11 cellular contexts compared by ENCODE assay signal in the genomic region with DNA sequence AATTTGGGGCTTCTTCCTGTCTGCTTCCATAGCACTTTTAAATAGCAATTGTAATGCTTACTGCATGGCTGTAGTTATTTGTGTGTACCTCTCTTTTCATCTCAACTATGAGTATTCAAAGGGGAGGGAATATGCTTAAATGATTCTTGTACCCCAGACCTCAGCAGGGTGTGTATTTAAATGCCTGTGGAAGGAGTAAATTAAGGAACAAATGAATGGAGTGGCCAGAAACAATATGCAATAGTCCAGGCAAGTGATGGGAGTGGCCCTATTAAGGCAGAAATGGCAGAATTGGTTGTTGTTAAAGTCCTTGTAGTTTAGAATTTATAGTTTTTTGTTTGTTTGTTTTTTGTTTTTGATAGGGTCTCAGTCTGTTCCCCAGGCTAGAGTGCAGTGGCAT. TPM values are rescaled to one million over a fixed set of nuclear protein-coding genes. Genes with fewer than 3 reads are reported as not detected.
A peak's percentile ranks its signal among the peaks of the same experiment; 100 is the strongest.
DNase-seq lines count a peak whose midpoint lies in the region; ATAC-seq, FAIRE-seq and TF ChIP-seq lines count a peak whose summit lies in the region.
"Had no signal": no experiment of that assay in that cellular context is flagged by ENCODE, and none has a peak within 500 bp of the region (broad histone marks: within the 10 kb centered on the region; RNA-seq: fewer than 3 reads in every experiment).

No MANE protein-coding gene starts in this region.

- no peak for DNase-seq in activated naive CD4-positive, alpha-beta T cell treated with anti-CD3 and anti-CD28 coated beads, Interleukin-2, amount 10 ng/mL, durations not matched to agents 7 days and 5 days
- DNase-seq in activated naive CD4-positive, alpha-beta T cell treated with anti-CD3 and anti-CD28 coated beads, Interleukin-2, amount 50 U/mL, for 16 hours: no peak
- DNase-seq in SJCRH30 (no peak), endothelial cell of umbilical vein (ENCODE audit: low read depth, low spot score) (no peak), NCI-H69 (lab: John Stamatoyannopoulos, UW) (no peak)
- DNase-seq in stimulated activated naive CD8-positive, alpha-beta T cell treated with anti-CD3 and anti-CD28 coated beads, Interleukin-15, amount 100 ng/mL, for 72 hours: no peak
- DNase-seq in stimulated activated CD4-positive, alpha-beta T cell treated with anti-CD3 and anti-CD28 coated beads, Interleukin-4, amount 100 ng/mL, for 4 hours: no peak
- DNase-seq: hippocampal formation, sigmoid colon had no signal

- TF ChIP-seq POLR2A in endothelial cell of umbilical vein (IDR thresholded peaks at IDR 0.05; ENCODE audit: low read depth, low read length): no peak

- H3K4me1 ChIP-seq in SJCRH30 (peaks cover 6% of the 10 kb centered on the region; the same call in 1 of the 2 replicates), endothelial cell of umbilical vein (ENCODE audit: control insufficient read depth, extremely low read depth, insufficient read depth, low read length) (peaks cover 13% of the 10 kb centered on the region)

- H3K9me3 ChIP-seq in SJCRH30 (replicated peaks) (no peaks in the 10 kb centered on the region), endothelial cell of umbilical vein (replicated peaks; ENCODE audit: control insufficient read depth, insufficient read depth, low read length) (no peaks in the 10 kb centered on the region)
- H3K9me3 ChIP-seq: sigmoid colon had no signal

- FAIRE-seq in endothelial cell of umbilical vein (lab: Jason Lieb, UNC): no peak
- FAIRE-seq: bronchial epithelial cell had no signal

- H4K20me1 ChIP-seq in endothelial cell of umbilical vein (replicated peaks; ENCODE audit: control insufficient read depth, extremely low read depth, insufficient read depth, low read length): no peaks in the 10 kb centered on the region

- no peaks in the 10 kb centered on the region for H3K79me2 ChIP-seq in endothelial cell of umbilical vein (ENCODE audit: control insufficient read depth, insufficient read depth, low read length)

- H3K27ac Mint-ChIP-seq in activated naive CD4-positive, alpha-beta T cell treated with anti-CD3 and anti-CD28 coated beads, Interleukin-2, amount 10 ng/mL, durations not matched to agents 7 days and 5 days: no peak overlapping the region
- H3K27ac Mint-ChIP-seq in stimulated activated naive CD8-positive, alpha-beta T cell treated with anti-CD3 and anti-CD28 coated beads, Interleukin-15, amount 100 ng/mL, for 72 hours: no peak overlapping the region

- no peaks in the 10 kb centered on the region for H3K9me3 Mint-ChIP-seq in activated naive CD4-positive, alpha-beta T cell treated with anti-CD3 and anti-CD28 coated beads, Interleukin-2, amount 10 ng/mL, durations not matched to agents 7 days and 5 days
- no peaks in the 10 kb centered on the region for H3K9me3 Mint-ChIP-seq in stimulated activated naive CD8-positive, alpha-beta T cell treated with anti-CD3 and anti-CD28 coated beads, Interleukin-15, amount 100 ng/mL, for 72 hours

- no peaks in the 10 kb centered on the region for H3K9me1 ChIP-seq in endothelial cell of umbilical vein (replicated peaks; ENCODE audit: control insufficient read depth, extremely low read depth, insufficient read depth, low read length)

- no peak for ATAC-seq in stimulated activated naive CD8-positive, alpha-beta T cell treated with anti-CD3 and anti-CD28 coated beads, Interleukin-15, amount 100 ng/mL, for 72 hours
- no peak for ATAC-seq in GM18502 (IDR thresholded peaks at IDR 0.05; ENCODE audit: poor library complexity, unreplicated experiment)

- no TSS peak for BruUV-seq in endothelial cell of umbilical vein (replicated peaks; lab: Mats Ljungman, UMichigan)

- peak overlapping the region; percentile 94 for H3K4me3 Mint-ChIP-seq in activated naive CD4-positive, alpha-beta T cell treated with anti-CD3 and anti-CD28 coated beads, Interleukin-2, amount 10 ng/mL, durations not matched to agents 7 days and 5 days
- H3K4me3 Mint-ChIP-seq in stimulated activated naive CD8-positive, alpha-beta T cell treated with anti-CD3 and anti-CD28 coated beads, Interleukin-15, amount 100 ng/mL, for 72 hours: peak overlapping the region; percentile 97 to 98

- peaks cover 43% of the 10 kb centered on the region for H3K4me1 Mint-ChIP-seq in activated naive CD4-positive, alpha-beta T cell treated with anti-CD3 and anti-CD28 coated beads, Interleukin-2, amount 10 ng/mL, durations not matched to agents 7 days and 5 days
- peaks cover 28% of the 10 kb centered on the region for H3K4me1 Mint-ChIP-seq in stimulated activated naive CD8-positive, alpha-beta T cell treated with anti-CD3 and anti-CD28 coated beads, Interleukin-15, amount 100 ng/mL, for 72 hours

- no peak overlapping the region for H3K27ac ChIP-seq in SJCRH30
- no peak overlapping the region for H3K27ac ChIP-seq in endothelial cell of umbilical vein (ENCODE audit: insufficient read depth, low read depth, low read length)
- H3K27ac ChIP-seq: sigmoid colon had no signal

- H3K36me3 ChIP-seq in SJCRH30 (no peaks in the 10 kb centered on the region), endothelial cell of umbilical vein (ENCODE audit: control insufficient read depth in 2 of 2, extremely low read depth in 1 of 2, insufficient read depth in 2 of 2, low read length in 2 of 2) (no peaks in the 10 kb centered on the region)

- peak overlapping the region; percentile 94 for H3K4me2 ChIP-seq in endothelial cell of umbilical vein (ENCODE audit: insufficient read depth, low read length)

- dilution Hi-C loops in endothelial cell of umbilical vein (cut with MboI; ENCODE audit: extremely low pct_ligation_motif_present, low sequenced_read_pairs): no loop called here

- H3K4me3 ChIP-seq in SJCRH30 (peak overlapping the region; percentile 90; the same call in 1 of the 2 replicates), endothelial cell of umbilical vein (replicated peaks in 1 of 3; ENCODE audit: insufficient read depth in 1 of 3, low read depth in 1 of 3, low read length in 3 of 3) (no peak overlapping the region)

- H3K27me3 ChIP-seq in SJCRH30: no peaks in the 10 kb centered on the region
- no peaks in the 10 kb centered on the region for H3K27me3 ChIP-seq in endothelial cell of umbilical vein (ENCODE audit: control insufficient read depth in 2 of 2, insufficient read depth in 2 of 2, low read length in 2 of 2)
- H3K27me3 ChIP-seq: sigmoid colon had no signal

- CTCF ChIA-PET in activated naive CD4-positive, alpha-beta T cell treated with anti-CD3 and anti-CD28 coated beads, Interleukin-2, amount 10 ng/mL, durations not matched to agents 7 days and 5 days (lab: Charles Lee): no interaction called here
- CTCF ChIA-PET in endothelial cell of umbilical vein (lab: Charles Lee): interaction anchor here (0.7 to 1.3 kb wide), 2 partner anchors 16 to 1004 kb away, joined by 3 read pairs; no protein-coding TSS in a partner anchor

- H3K27me3 Mint-ChIP-seq in activated naive CD4-positive, alpha-beta T cell treated with anti-CD3 and anti-CD28 coated beads, Interleukin-2, amount 10 ng/mL, durations not matched to agents 7 days and 5 days: no peaks in the 10 kb centered on the region
- no peaks in the 10 kb centered on the region for H3K27me3 Mint-ChIP-seq in stimulated activated naive CD8-positive, alpha-beta T cell treated with anti-CD3 and anti-CD28 coated beads, Interleukin-15, amount 100 ng/mL, for 72 hours

- no peak overlapping the region for H3K9ac ChIP-seq in endothelial cell of umbilical vein (replicated peaks; ENCODE audit: extremely low read depth, insufficient read depth, low read length)

- intact Hi-C loops in endothelial cell of umbilical vein (cut with micrococcal nuclease): no loop called here

- H3K36me3 Mint-ChIP-seq in activated naive CD4-positive, alpha-beta T cell treated with anti-CD3 and anti-CD28 coated beads, Interleukin-2, amount 10 ng/mL, durations not matched to agents 7 days and 5 days: peaks cover 2% of the 10 kb centered on the region

- POLR2A ChIA-PET in endothelial cell of umbilical vein (lab: Charles Lee): no interaction called here

- TF ChIP-seq CTCF in endothelial cell of umbilical vein (IDR thresholded peaks at IDR 0.05; ENCODE audit: extremely low read depth in 1 of 2, insufficient read depth in 1 of 2, low read depth in 1 of 2, low read length in 2 of 2): no peak

- no peak overlapping the region for H2AFZ ChIP-seq in endothelial cell of umbilical vein (ENCODE audit: low read depth, low read length)

TF ChIP-seq in endothelial cell of umbilical vein, 7 proteins besides CTCF, POLR2A, EP300 and RAD21 (continues in another document):
- no peak for TF ChIP-seq GATA2 (IDR thresholded peaks at IDR 0.05; ENCODE audit: insufficient read depth, insufficient read length, low read depth, low read length)
- no peak for TF ChIP-seq EZH2 (IDR thresholded peaks at IDR 0.05; ENCODE audit: borderline replicate concordance, low read depth, low read length, severe bottlenecking)
- TF ChIP-seq JUN (IDR thresholded peaks at IDR 0.05; ENCODE audit: borderline replicate concordance, insufficient read depth, insufficient read length, low read depth): no peak
- no peak for TF ChIP-seq POLR2AphosphoS5 (IDR thresholded peaks at IDR 0.05; ENCODE audit: insufficient read depth, low read depth, low read length)
- no peak for TF ChIP-seq FOS (IDR thresholded peaks at IDR 0.05; ENCODE audit: borderline replicate concordance, insufficient read depth, low read length)

RNA-seq across cellular contexts. Expression of gene RAD51B, which starts 1.5 kb away (rescaled TPM):
- 12.0 and 13.3 TPM in 2 replicates for total RNA-seq in SJCRH30 (2014; rRNA removed; shearing (Covaris generic))
- 11.3 and 19.0 TPM in 2 replicates for total RNA-seq in endothelial cell of umbilical vein
- polyA plus RNA-seq in endothelial cell of umbilical vein: 3.9 and 4.0 TPM in 2 replicates
- 5.8 and 6.1 TPM in 2 replicates for polyA plus RNA-seq in endothelial cell of umbilical vein (2011; cell fraction: cytosol; rRNA removed)
- polyA plus RNA-seq in endothelial cell of umbilical vein (2011; cell fraction: nucleus; rRNA removed): 8.8 and 8.9 TPM in 2 replicates
- polyA plus RNA-seq in endothelial cell of umbilical vein (2012): 4.5 and 5.3 TPM in 2 replicates
- polyA minus RNA-seq in endothelial cell of umbilical vein: 21.0 and 46.0 TPM in 2 replicates
- 3.2 TPM for polyA minus RNA-seq in endothelial cell of umbilical vein (2011; cell fraction: cytosol; rRNA and poly(A)+ RNA removed)
- 44.8 and 71.8 TPM in 2 replicates for polyA minus RNA-seq in endothelial cell of umbilical vein (2011; cell fraction: nucleus; rRNA and poly(A)+ RNA removed)

RNA-seq across cellular contexts. Expression of gene ZFYVE26, which starts 4.7 kb away (rescaled TPM):
- total RNA-seq in SJCRH30 (2014; rRNA removed; shearing (Covaris generic)): 12.3 and 16.7 TPM in 2 replicates
- 26.3 and 27.7 TPM in 2 replicates for total RNA-seq in endothelial cell of umbilical vein
- 13.8 and 15.3 TPM in 2 replicates for polyA plus RNA-seq in endothelial cell of umbilical vein
- 11.2 and 12.1 TPM in 2 replicates for polyA plus RNA-seq in endothelial cell of umbilical vein (2011; cell fraction: cytosol; rRNA removed)
- polyA plus RNA-seq in endothelial cell of umbilical vein (2011; cell fraction: nucleus; rRNA removed): 48.3 and 52.3 TPM in 2 replicates
- 10.9 and 17.2 TPM in 2 replicates for polyA plus RNA-seq in endothelial cell of umbilical vein (2012)
- polyA minus RNA-seq in endothelial cell of umbilical vein: 66.3 and 76.9 TPM in 2 replicates
- 12.8 TPM for polyA minus RNA-seq in endothelial cell of umbilical vein (2011; cell fraction: cytosol; rRNA and poly(A)+ RNA removed)
- polyA minus RNA-seq in endothelial cell of umbilical vein (2011; cell fraction: nucleus; rRNA and poly(A)+ RNA removed): 87.5 and 124 TPM in 2 replicates
